8 cellular contexts compared by ENCODE assay signal in genomic region chr19:4064073-4064550, GRCh38. TPM values are rescaled to one million over a fixed set of nuclear protein-coding genes. Genes with fewer than 3 reads are reported as not detected.
A peak's percentile ranks its signal among the peaks of the same experiment; 100 is the strongest.
DNase-seq lines count a peak whose midpoint lies in the region; ATAC-seq, FAIRE-seq and TF ChIP-seq lines count a peak whose summit lies in the region.

No MANE protein-coding gene starts in this region.

- H3K27me3 ChIP-seq in GM06990 (replicated peaks; ENCODE audit: control insufficient read depth, insufficient read depth, low read length) (no peaks in the 10 kb centered on the region), RWPE2 (ENCODE audit: insufficient read depth, poor library complexity, severe bottlenecking) (no peaks in the 10 kb centered on the region), esophagus muscularis mucosa (no peaks in the 10 kb centered on the region), ovary (no peaks in the 10 kb centered on the region)

- H3K4me1 ChIP-seq in RWPE2 (ENCODE audit: insufficient read depth, poor library complexity, severe bottlenecking) = peaks cover 5% of the 10 kb centered on the region
- H3K4me1 ChIP-seq in esophagus muscularis mucosa = peaks cover 49 to 72% (median 68%) of the 10 kb centered on the region in 4 donors
- peaks cover 40% of the 10 kb centered on the region for H3K4me1 ChIP-seq in ovary (ENCODE audit: insufficient read depth)

- FAIRE-seq in HTR-8/SVneo (lab: Jason Lieb, UNC) (no peak), urothelium cell line (lab: Jason Lieb, UNC) (no peak)

- 14% methylated on average over 21 of the region's 32 CpGs for WGBS in esophagus muscularis mucosa
- WGBS in ovary, 3 donors = 4 to 8% (median 5%) methylated on average over 27 to 32 of the region's 32 CpGs

- TF ChIP-seq CTCF in GM06990 (IDR thresholded peaks at IDR 0.05; ENCODE audit: insufficient read depth, low read length, poor library complexity, severe bottlenecking) = no peak
- TF ChIP-seq CTCF in RWPE2 (IDR thresholded peaks at IDR 0.05; ENCODE audit: poor library complexity, severe bottlenecking) = no peak
- TF ChIP-seq CTCF in esophagus muscularis mucosa (IDR thresholded peaks at IDR 0.05) = no peak
- TF ChIP-seq CTCF in ovary (IDR thresholded peaks at IDR 0.05) = no peak

- no peaks in the 10 kb centered on the region for H3K9me3 ChIP-seq in RWPE2 (ENCODE audit: severe bottlenecking)
- no peaks in the 10 kb centered on the region for H3K9me3 ChIP-seq in esophagus muscularis mucosa
- H3K9me3 ChIP-seq in ovary = no peaks in the 10 kb centered on the region

- DNase-seq in GM06990 (ENCODE audit: extremely low read depth, insufficient read length) (no peak), RWPE2 (ENCODE audit: low spot score) (no peak), esophagus muscularis mucosa (ENCODE audit: extremely low spot score) (no peak), ovary (peak in 4 of 5 donors; percentile 64 to 75 (median 72)), HTR-8/SVneo (ENCODE audit: insufficient read length, low spot score) (no peak), NCI-H1092 (lab: John Stamatoyannopoulos, UW) (no peak), urothelium cell line (ENCODE audit: low spot score) (no peak), SHP77 (lab: John Stamatoyannopoulos, UW) (no peak)

- TF ChIP-seq EP300 in esophagus muscularis mucosa (IDR thresholded peaks at IDR 0.05) (no peak), ovary (IDR thresholded peaks at IDR 0.05) (no peak)

- no peak for TF ChIP-seq POLR2A in esophagus muscularis mucosa (IDR thresholded peaks at IDR 0.05; ENCODE audit: low read depth)
- peak; percentile 16 for TF ChIP-seq POLR2A in ovary (IDR thresholded peaks at IDR 0.05)

- no peak for ATAC-seq in RWPE2 (ENCODE audit: low read depth)

- H3K36me3 ChIP-seq in GM06990 (ENCODE audit: control insufficient read depth, insufficient read depth, low read length) = peaks cover 12% of the 10 kb centered on the region
- H3K36me3 ChIP-seq in RWPE2 (ENCODE audit: low read depth) = peaks cover 11% of the 10 kb centered on the region
- peaks cover 0 to 9% (median 8%) of the 10 kb centered on the region in 4 donors for H3K36me3 ChIP-seq in esophagus muscularis mucosa
- H3K36me3 ChIP-seq in ovary = no peaks in the 10 kb centered on the region

- H3K4me3 ChIP-seq in GM06990 (replicated peaks; ENCODE audit: low read depth, low read length) (peak overlapping the region; percentile 92), RWPE2 (ENCODE audit: severe bottlenecking) (peak overlapping the region; percentile 60), esophagus muscularis mucosa (peak overlapping the region; percentile 90 to 100 (median 100)), ovary (peak overlapping the region; percentile 67)

- H3K27ac ChIP-seq in RWPE2 (ENCODE audit: poor library complexity, severe bottlenecking) (peak overlapping the region; percentile 90), esophagus muscularis mucosa (replicated peaks in 1 of 4) (peak overlapping the region; percentile 97 to 99 (median 98)), ovary (peak overlapping the region; percentile 92)

- intact Hi-C loops in esophagus muscularis mucosa (cut with DNase I) (no loop called here), ovary (cut with DNase I) (loop anchor here in 1 of 4 donors (5.0 kb wide), 1 partner anchor 58 kb away; the partner anchor contains the start of gene MAP2K2)

RNA-seq across cellular contexts. Expression of gene ZBTB7A, which starts 2.6 kb away (rescaled TPM):
- total RNA-seq in esophagus muscularis mucosa = 100 to 1,000 TPM in 2 of 4 donors, 10 to 100 TPM in 2; 71.9 to 137 (median 114) TPM
- 10 to 100 TPM; 25.0 to 56.4 (median 38.7) TPM for total RNA-seq in ovary
- 10 to 100 TPM in 1 of 2 donors, 1 to 10 TPM in 1; 9.1 to 16.8 TPM for polyA plus RNA-seq in ovary

RNA-seq across cellular contexts. Expression of gene PIAS4, which starts 56.6 kb away (rescaled TPM):
- total RNA-seq in esophagus muscularis mucosa = 10 to 100 TPM; 16.6 to 34.1 (median 24.8) TPM
- total RNA-seq in ovary = 10 to 100 TPM; 11.6 to 29.7 (median 23.6) TPM
- 10 to 100 TPM in 1 of 2 donors, 1 to 10 TPM in 1; 5.2 to 18.9 TPM for polyA plus RNA-seq in ovary

RNA-seq across cellular contexts. Expression of gene MAP2K2, which starts 59.8 kb away (rescaled TPM):
- total RNA-seq in esophagus muscularis mucosa (100 to 1,000 TPM in 2 of 4 donors, 10 to 100 TPM in 2; 59.0 to 145 (median 101) TPM), ovary (100 to 1,000 TPM in 5 of 7 donors, 10 to 100 TPM in 2; 39.9 to 130 (median 116) TPM)
- polyA plus RNA-seq in ovary = 100 to 1,000 TPM; 108 to 136 TPM

Comparison
In these comparisons a context has a peak if more than half of its experiments do, and no peak if none do; other contexts are left out.
1. DNase-seq: peak in ovary (4 of 5); none in GM06990 (single experiment), RWPE2 (single experiment), esophagus muscularis mucosa (single experiment), HTR-8/SVneo (single experiment), NCI-H1092 (single experiment), urothelium cell line (single experiment) and SHP77 (0 of 2).
2. Peak in every context shown above with its lines, with median percentiles within 50 percentile points of each other: H3K4me3 ChIP-seq and H3K27ac ChIP-seq.